ENCODE assay signal across 1 cellular context in the genomic region with DNA sequence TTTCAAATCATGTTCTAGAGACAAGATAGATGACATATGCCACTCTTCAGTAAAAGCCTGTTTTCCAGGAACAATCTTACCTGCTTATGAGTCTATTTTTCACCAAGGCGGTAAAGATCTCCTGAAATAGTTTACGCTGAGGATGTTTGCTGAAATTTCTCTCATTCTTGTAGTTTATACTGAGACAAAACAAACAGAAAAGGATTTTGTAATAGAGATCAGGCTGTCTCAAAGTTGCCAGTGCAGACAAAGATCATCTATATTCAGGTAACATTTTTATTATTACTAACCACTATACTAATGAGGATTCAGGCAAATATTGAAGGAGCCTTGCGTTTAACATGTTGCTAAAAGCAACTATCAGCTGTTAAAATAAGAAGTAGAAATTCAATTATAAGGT.
TF ChIP-seq lines count a peak whose summit lies in the region.

No MANE protein-coding gene starts in this region.

TF ChIP-seq in HepG2, 621 proteins besides CTCF, POLR2A, EP300 and RAD21 (continued from another document):
- no peak for TF ChIP-seq SAFB2 (CRISPR knock-in tag; IDR thresholded peaks at IDR 0.05; ENCODE audit: borderline replicate concordance, low read depth)
- TF ChIP-seq BCL6 (CRISPR knock-in tag; IDR thresholded peaks at IDR 0.05): peak; percentile 67
- no peak for TF ChIP-seq ZMYM3 (CRISPR knock-in tag; IDR thresholded peaks at IDR 0.05)
- TF ChIP-seq, protein P1, sequence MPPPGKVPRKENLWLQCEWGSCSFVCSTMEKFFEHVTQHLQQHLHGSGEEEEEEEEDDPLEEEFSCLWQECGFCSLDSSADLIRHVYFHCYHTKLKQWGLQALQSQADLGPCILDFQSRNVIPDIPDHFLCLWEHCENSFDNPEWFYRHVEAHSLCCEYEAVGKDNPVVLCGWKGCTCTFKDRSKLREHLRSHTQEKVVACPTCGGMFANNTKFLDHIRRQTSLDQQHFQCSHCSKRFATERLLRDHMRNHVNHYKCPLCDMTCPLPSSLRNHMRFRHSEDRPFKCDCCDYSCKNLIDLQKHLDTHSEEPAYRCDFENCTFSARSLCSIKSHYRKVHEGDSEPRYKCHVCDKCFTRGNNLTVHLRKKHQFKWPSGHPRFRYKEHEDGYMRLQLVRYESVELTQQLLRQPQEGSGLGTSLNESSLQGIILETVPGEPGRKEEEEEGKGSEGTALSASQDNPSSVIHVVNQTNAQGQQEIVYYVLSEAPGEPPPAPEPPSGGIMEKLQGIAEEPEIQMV (CRISPR knock-in tag; IDR thresholded peaks at IDR 0.05; ENCODE audit: low read depth): no peak
- no peak for TF ChIP-seq CHD4 (IDR thresholded peaks at IDR 0.05; ENCODE audit: borderline replicate concordance, low read length)
- no peak for TF ChIP-seq ZNF616 (CRISPR knock-in tag; IDR thresholded peaks at IDR 0.05; ENCODE audit: low read depth)
